In genomic region chr2:73291093-73291460, GRCh38 we compare ENCODE assay signal across 8 cellular contexts. TPM values are rescaled to one million over a fixed set of nuclear protein-coding genes. Genes with fewer than 3 reads are reported as not detected.
A peak's percentile ranks its signal among the peaks of the same experiment; 100 is the strongest.
DNase-seq lines count a peak whose midpoint lies in the region; ATAC-seq, FAIRE-seq and TF ChIP-seq lines count a peak whose summit lies in the region.

No MANE protein-coding gene starts in this region.

- 3 to 5% (median 4%) methylated on average over 34 of the region's 34 CpGs for WGBS in small intestine, 3 donors

- no peaks in the 10 kb centered on the region; the same call in 1 of the 2 replicates for H4K20me1 ChIP-seq in PC-9 (ENCODE audit: insufficient read depth)

- H3K79me2 ChIP-seq in PC-9 (ENCODE audit: low read depth), result no peaks in the 10 kb centered on the region

- BruUV-seq in PC-9 (replicated peaks; lab: Mats Ljungman, UMichigan), result no TSS peak

- POLR2A ChIA-PET in PC-9 (lab: Charles Lee; ENCODE audit: unreplicated experiment), result no interaction called here

- H2AFZ ChIP-seq in PC-9, result no peak overlapping the region

- H3K9me3 ChIP-seq in small intestine (ENCODE audit: control insufficient read depth, low read depth) (no peaks in the 10 kb centered on the region), PC-9 (ENCODE audit: insufficient read depth, low read depth) (no peaks in the 10 kb centered on the region)

- H3K4me3 ChIP-seq in small intestine (ENCODE audit: low read depth in 1 of 2, low read length in 2 of 2), result no peak overlapping the region
- no peak overlapping the region for H3K4me3 ChIP-seq in PC-9

- no peak for FAIRE-seq in small intestine (lab: Jason Lieb, UNC)

- peak; percentile 56 to 76 for ATAC-seq in left cardiac atrium
- no peak for ATAC-seq in HG02884 (IDR thresholded peaks at IDR 0.05; ENCODE audit: unreplicated experiment)

- CTCF ChIA-PET in PC-9 (lab: Charles Lee), result no interaction called here

- intact Hi-C loops in left cardiac atrium (cut with DNase I), result no loop called here
- intact Hi-C loops in PC-9 (cut with micrococcal nuclease; ENCODE audit: unreplicated experiment), result no loop called here

- DNase-seq in ELR (ENCODE audit: low read depth) (peak; percentile 53), NCI-H2227 treated with DMSO at 0.1 percent for 48 hours (lab: John Stamatoyannopoulos, UW) (peak; percentile 41), left cardiac atrium (peak; percentile 63), small intestine (peak; percentile 45), NCI-H1694 treated with DMSO at 0.1 percent for 48 hours (lab: John Stamatoyannopoulos, UW) (no peak), PC-9 (no peak)
- DNase-seq in activated naive CD4-positive, alpha-beta T cell (lab: John Stamatoyannopoulos, UW), result peak in 3 of 4 experiments; percentile 15 to 40 (median 28)

- TF ChIP-seq CTCF in PC-9 (conservative IDR thresholded peaks at IDR 0.05), result no peak

- H3K4me1 ChIP-seq in small intestine (ENCODE audit: control insufficient read depth in 2 of 2, insufficient read depth in 1 of 2, low read depth in 1 of 2, low read length in 1 of 2), result no peaks in the 10 kb centered on the region
- 0 out of 2 replicates have a peak, but pooled peaks cover 5% of the 10 kb centered on the region for H3K4me1 ChIP-seq in PC-9 (replicated peaks; ENCODE audit: insufficient read depth)

- H3K27ac ChIP-seq in small intestine (ENCODE audit: low read depth in 1 of 2, low read length in 1 of 2), result no peak overlapping the region
- H3K27ac ChIP-seq in PC-9, result no peak overlapping the region

- H3F3A ChIP-seq in PC-9 (ENCODE audit: insufficient read depth, low read depth), result peaks cover 14% of the 10 kb centered on the region; the same call in 1 of the 2 replicates

- peaks cover 25 to 28% of the 10 kb centered on the region in 2 donors for H3K27me3 ChIP-seq in small intestine (ENCODE audit: control insufficient read depth in 2 of 2, insufficient read depth in 2 of 2, low read length in 2 of 2)
- H3K27me3 ChIP-seq in PC-9 (ENCODE audit: insufficient read depth, low read depth), result peaks cover 22% of the 10 kb centered on the region

- no peak overlapping the region for H3K4me2 ChIP-seq in PC-9

- H3K9me2 ChIP-seq in PC-9 (ENCODE audit: insufficient read depth), result no peaks in the 10 kb centered on the region

- H3K36me3 ChIP-seq in small intestine (ENCODE audit: control insufficient read depth in 2 of 2, insufficient read depth in 2 of 2, low read length in 2 of 2) (no peaks in the 10 kb centered on the region), PC-9 (ENCODE audit: low read depth) (no peaks in the 10 kb centered on the region)

RNA-seq across cellular contexts. Expression of gene EGR4, which starts 2.3 kb away (rescaled TPM):
- total RNA-seq in left cardiac atrium (not detected), PC-9 (2021) (not detected in 2 replicates)
- polyA plus RNA-seq in small intestine, result under 1 TPM in 1 of 3 donors, not detected in 2; 0.04 TPM

RNA-seq across cellular contexts. Expression of gene FBXO41, which starts 6.8 kb away (rescaled TPM):
- total RNA-seq in left cardiac atrium (1 to 10 TPM; 2.0 to 2.3 TPM), PC-9 (2021) (16.4 and 25.8 TPM in 2 replicates)
- 1 to 10 TPM in 1 of 3 donors, under 1 TPM in 2; 0.54 to 2.1 (median 0.67) TPM for polyA plus RNA-seq in small intestine

RNA-seq across cellular contexts. Expression of gene CCT7, which starts 57.0 kb away (rescaled TPM):
- total RNA-seq in left cardiac atrium (100 to 1,000 TPM; 181 to 184 TPM), PC-9 (2021) (295 and 319 TPM in 2 replicates)
- polyA plus RNA-seq in small intestine, result 100 to 1,000 TPM; 120 to 196 (median 131) TPM

RNA-seq across cellular contexts. Expression of gene PRADC1, which starts 58.0 kb away (rescaled TPM):
- total RNA-seq in left cardiac atrium (10 to 100 TPM; 76.2 to 79.6 TPM), PC-9 (2021) (8.9 and 9.4 TPM in 2 replicates)
- polyA plus RNA-seq in small intestine, result 100 to 1,000 TPM in 1 of 3 donors, 10 to 100 TPM in 2; 35.6 to 113 (median 57.3) TPM

Comparison
In these comparisons a context has a peak if more than half of its experiments do, and no peak if none do; other contexts are left out.
1. DNase-seq: peak in ELR (single experiment), NCI-H2227 treated with DMSO at 0.1 percent for 48 hours (single experiment), activated naive CD4-positive, alpha-beta T cell (3 of 4), left cardiac atrium (single experiment) and small intestine (single experiment); none in NCI-H1694 treated with DMSO at 0.1 percent for 48 hours (single experiment) and PC-9 (0 of 2).